Comparison of ENCODE assay signal across 1 cellular context in the genomic region with DNA sequence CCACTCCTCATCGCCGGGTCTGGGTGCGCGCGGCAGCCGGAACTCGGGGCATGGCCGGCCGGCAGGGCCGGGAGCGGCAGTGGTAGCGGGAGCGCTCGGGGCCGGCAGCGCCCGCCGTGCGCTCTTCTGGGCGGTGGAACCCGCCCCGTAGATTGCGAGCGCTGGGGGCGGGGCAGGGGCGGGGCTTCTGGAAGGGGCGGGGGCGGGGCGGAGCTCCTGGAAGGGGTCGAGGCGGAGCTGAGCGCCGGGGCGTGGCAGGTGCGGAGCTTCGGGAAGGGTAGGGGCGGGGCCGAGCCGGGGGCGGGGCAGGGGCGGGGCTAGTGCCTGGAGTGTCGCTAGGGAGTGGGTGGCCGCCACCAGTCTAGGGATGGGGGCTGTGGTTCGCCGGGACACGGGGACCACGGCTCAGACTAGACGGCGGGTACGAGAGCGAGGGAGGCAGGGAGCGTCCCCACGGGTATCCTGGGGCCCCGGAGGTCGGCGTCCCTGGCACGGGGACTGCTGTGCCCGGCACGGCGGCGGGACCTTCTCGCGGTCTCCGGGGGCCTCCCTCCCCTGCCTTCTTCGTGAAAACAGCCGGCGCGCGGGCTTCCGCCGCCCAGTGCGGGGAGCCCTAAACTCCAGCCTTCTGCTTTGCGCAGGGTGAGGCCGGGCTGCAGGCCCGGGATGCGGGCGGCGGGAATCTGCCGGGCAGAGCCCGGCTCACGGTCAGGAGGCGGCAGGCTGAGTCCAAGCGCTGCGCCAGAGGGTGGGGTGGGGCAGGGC.
A peak's percentile ranks its signal among the peaks of the same experiment; 100 is the strongest.
TF ChIP-seq lines count a peak whose summit lies in the region.

A gene (minus strand): TSS at position 128 of the 765 bp plus-strand sequence. CDS start 117 bp downstream, at position 11.

TF ChIP-seq in HEK293, 187 proteins besides CTCF, POLR2A, EP300 and RAD21 (continued from another document and continues in another):
- peak; percentile 57 for TF ChIP-seq ZFHX2 (tag by site-specific recombination; conservative IDR thresholded peaks at IDR 0.05)
- no peak for TF ChIP-seq ZNF677 (tag by site-specific recombination; IDR thresholded peaks at IDR 0.05)
- TF ChIP-seq GLI4 (tag by site-specific recombination; IDR thresholded peaks at IDR 0.05) = no peak
- peak; percentile 86 for TF ChIP-seq GLIS2 (tag by site-specific recombination; IDR thresholded peaks at IDR 0.05)
- no peak for TF ChIP-seq ZSCAN30 (tag by site-specific recombination; IDR thresholded peaks at IDR 0.05)
- 0 out of 2 replicates have a peak, but pooled peaks have one; percentile 26 for TF ChIP-seq ZBTB17 (tag by site-specific recombination; IDR thresholded peaks at IDR 0.05)
- peak; percentile 49; the same call in 1 of the 2 replicates for TF ChIP-seq WT1 (tag by site-specific recombination; IDR thresholded peaks at IDR 0.05)
- TF ChIP-seq ZNF768 (tag by site-specific recombination; IDR thresholded peaks at IDR 0.05) = no peak
- no peak for TF ChIP-seq ZSCAN16 (tag by site-specific recombination; IDR thresholded peaks at IDR 0.05)
- TF ChIP-seq ZNF184 (tag by site-specific recombination; IDR thresholded peaks at IDR 0.05) = no peak
- no peak for TF ChIP-seq BCL11B (tag by site-specific recombination; IDR thresholded peaks at IDR 0.05; ENCODE audit: low read depth)
- TF ChIP-seq ZNF629 (tag by site-specific recombination; IDR thresholded peaks at IDR 0.05) = peak; percentile 36; the same call in 1 of the 2 replicates
- TF ChIP-seq, protein P1, sequence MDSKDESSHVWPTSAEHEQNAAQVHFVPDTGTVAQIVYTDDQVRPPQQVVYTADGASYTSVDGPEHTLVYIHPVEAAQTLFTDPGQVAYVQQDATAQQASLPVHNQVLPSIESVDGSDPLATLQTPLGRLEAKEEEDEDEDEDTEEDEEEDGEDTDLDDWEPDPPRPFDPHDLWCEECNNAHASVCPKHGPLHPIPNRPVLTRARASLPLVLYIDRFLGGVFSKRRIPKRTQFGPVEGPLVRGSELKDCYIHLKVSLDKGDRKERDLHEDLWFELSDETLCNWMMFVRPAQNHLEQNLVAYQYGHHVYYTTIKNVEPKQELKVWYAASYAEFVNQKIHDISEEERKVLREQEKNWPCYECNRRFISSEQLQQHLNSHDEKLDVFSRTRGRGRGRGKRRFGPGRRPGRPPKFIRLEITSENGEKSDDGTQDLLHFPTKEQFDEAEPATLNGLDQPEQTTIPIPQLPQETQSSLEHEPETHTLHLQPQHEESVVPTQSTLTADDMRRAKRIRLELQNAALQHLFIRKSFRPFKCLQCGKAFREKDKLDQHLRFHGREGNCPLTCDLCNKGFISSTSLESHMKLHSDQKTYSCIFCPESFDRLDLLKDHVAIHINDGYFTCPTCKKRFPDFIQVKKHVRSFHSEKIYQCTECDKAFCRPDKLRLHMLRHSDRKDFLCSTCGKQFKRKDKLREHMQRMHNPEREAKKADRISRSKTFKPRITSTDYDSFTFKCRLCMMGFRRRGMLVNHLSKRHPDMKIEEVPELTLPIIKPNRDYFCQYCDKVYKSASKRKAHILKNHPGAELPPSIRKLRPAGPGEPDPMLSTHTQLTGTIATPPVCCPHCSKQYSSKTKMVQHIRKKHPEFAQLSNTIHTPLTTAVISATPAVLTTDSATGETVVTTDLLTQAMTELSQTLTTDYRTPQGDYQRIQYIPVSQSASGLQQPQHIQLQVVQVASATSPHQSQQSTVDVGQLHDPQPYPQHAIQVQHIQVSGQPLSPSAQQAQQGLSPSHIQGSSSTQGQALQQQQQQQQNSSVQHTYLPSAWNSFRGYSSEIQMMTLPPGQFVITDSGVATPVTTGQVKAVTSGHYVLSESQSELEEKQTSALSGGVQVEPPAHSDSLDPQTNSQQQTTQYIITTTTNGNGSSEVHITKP (tag by site-specific recombination; IDR thresholded peaks at IDR 0.05) = peak; percentile 90
- TF ChIP-seq, protein P2, sequence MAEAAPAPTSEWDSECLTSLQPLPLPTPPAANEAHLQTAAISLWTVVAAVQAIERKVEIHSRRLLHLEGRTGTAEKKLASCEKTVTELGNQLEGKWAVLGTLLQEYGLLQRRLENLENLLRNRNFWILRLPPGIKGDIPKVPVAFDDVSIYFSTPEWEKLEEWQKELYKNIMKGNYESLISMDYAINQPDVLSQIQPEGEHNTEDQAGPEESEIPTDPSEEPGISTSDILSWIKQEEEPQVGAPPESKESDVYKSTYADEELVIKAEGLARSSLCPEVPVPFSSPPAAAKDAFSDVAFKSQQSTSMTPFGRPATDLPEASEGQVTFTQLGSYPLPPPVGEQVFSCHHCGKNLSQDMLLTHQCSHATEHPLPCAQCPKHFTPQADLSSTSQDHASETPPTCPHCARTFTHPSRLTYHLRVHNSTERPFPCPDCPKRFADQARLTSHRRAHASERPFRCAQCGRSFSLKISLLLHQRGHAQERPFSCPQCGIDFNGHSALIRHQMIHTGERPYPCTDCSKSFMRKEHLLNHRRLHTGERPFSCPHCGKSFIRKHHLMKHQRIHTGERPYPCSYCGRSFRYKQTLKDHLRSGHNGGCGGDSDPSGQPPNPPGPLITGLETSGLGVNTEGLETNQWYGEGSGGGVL (tag by site-specific recombination; IDR thresholded peaks at IDR 0.05) = peak; percentile 57; the same call in 1 of the 2 replicates
- TF ChIP-seq, protein P3, sequence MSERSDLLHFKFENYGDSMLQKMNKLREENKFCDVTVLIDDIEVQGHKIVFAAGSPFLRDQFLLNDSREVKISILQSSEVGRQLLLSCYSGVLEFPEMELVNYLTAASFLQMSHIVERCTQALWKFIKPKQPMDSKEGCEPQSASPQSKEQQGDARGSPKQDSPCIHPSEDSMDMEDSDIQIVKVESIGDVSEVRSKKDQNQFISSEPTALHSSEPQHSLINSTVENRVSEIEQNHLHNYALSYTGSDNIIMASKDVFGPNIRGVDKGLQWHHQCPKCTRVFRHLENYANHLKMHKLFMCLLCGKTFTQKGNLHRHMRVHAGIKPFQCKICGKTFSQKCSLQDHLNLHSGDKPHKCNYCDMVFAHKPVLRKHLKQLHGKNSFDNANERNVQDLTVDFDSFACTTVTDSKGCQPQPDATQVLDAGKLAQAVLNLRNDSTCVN (tag by site-specific recombination; optimal IDR thresholded peaks at IDR 0.05) = peak; percentile 59
- no peak for TF ChIP-seq HOXC10 (CRISPR knock-in tag; IDR thresholded peaks at IDR 0.05)
- TF ChIP-seq KLF10 (tag by site-specific recombination; IDR thresholded peaks at IDR 0.05) = peak; percentile 90
- peak; percentile 76; the same call in 1 of the 2 replicates for TF ChIP-seq ZNF777 (tag by site-specific recombination; IDR thresholded peaks at IDR 0.05; ENCODE audit: borderline replicate concordance)
- TF ChIP-seq, protein P4, sequence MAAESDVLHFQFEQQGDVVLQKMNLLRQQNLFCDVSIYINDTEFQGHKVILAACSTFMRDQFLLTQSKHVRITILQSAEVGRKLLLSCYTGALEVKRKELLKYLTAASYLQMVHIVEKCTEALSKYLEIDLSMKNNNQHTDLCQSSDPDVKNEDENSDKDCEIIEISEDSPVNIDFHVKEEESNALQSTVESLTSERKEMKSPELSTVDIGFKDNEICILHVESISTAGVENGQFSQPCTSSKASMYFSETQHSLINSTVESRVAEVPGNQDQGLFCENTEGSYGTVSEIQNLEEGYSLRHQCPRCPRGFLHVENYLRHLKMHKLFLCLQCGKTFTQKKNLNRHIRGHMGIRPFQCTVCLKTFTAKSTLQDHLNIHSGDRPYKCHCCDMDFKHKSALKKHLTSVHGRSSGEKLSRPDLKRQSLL (tag by site-specific recombination; IDR thresholded peaks at IDR 0.05) = no peak
- TF ChIP-seq, protein P5, sequence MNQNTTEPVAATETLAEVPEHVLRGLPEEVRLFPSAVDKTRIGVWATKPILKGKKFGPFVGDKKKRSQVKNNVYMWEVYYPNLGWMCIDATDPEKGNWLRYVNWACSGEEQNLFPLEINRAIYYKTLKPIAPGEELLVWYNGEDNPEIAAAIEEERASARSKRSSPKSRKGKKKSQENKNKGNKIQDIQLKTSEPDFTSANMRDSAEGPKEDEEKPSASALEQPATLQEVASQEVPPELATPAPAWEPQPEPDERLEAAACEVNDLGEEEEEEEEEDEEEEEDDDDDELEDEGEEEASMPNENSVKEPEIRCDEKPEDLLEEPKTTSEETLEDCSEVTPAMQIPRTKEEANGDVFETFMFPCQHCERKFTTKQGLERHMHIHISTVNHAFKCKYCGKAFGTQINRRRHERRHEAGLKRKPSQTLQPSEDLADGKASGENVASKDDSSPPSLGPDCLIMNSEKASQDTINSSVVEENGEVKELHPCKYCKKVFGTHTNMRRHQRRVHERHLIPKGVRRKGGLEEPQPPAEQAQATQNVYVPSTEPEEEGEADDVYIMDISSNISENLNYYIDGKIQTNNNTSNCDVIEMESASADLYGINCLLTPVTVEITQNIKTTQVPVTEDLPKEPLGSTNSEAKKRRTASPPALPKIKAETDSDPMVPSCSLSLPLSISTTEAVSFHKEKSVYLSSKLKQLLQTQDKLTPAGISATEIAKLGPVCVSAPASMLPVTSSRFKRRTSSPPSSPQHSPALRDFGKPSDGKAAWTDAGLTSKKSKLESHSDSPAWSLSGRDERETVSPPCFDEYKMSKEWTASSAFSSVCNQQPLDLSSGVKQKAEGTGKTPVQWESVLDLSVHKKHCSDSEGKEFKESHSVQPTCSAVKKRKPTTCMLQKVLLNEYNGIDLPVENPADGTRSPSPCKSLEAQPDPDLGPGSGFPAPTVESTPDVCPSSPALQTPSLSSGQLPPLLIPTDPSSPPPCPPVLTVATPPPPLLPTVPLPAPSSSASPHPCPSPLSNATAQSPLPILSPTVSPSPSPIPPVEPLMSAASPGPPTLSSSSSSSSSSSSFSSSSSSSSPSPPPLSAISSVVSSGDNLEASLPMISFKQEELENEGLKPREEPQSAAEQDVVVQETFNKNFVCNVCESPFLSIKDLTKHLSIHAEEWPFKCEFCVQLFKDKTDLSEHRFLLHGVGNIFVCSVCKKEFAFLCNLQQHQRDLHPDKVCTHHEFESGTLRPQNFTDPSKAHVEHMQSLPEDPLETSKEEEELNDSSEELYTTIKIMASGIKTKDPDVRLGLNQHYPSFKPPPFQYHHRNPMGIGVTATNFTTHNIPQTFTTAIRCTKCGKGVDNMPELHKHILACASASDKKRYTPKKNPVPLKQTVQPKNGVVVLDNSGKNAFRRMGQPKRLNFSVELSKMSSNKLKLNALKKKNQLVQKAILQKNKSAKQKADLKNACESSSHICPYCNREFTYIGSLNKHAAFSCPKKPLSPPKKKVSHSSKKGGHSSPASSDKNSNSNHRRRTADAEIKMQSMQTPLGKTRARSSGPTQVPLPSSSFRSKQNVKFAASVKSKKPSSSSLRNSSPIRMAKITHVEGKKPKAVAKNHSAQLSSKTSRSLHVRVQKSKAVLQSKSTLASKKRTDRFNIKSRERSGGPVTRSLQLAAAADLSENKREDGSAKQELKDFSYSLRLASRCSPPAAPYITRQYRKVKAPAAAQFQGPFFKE (tag by site-specific recombination; IDR thresholded peaks at IDR 0.05; ENCODE audit: borderline replicate concordance) = no peak
- TF ChIP-seq ZNF248 (tag by site-specific recombination; IDR thresholded peaks at IDR 0.05) = no peak
- TF ChIP-seq, protein P6, sequence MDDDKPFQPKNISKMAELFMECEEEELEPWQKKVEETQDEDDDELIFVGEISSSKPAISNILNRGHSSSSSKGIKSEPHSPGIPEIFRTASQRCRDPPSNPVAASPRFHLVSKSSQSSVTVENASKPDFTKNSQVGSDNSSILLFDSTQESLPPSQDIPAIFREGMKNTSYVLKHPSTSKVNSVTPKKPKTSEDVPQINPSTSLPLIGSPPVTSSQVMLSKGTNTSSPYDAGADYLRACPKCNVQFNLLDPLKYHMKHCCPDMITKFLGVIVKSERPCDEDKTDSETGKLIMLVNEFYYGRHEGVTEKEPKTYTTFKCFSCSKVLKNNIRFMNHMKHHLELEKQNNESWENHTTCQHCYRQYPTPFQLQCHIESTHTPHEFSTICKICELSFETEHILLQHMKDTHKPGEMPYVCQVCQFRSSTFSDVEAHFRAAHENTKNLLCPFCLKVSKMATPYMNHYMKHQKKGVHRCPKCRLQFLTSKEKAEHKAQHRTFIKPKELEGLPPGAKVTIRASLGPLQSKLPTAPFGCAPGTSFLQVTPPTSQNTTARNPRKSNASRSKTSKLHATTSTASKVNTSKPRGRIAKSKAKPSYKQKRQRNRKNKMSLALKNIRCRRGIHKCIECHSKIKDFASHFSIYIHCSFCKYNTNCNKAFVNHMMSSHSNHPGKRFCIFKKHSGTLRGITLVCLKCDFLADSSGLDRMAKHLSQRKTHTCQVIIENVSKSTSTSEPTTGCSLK (tag by site-specific recombination; IDR thresholded peaks at IDR 0.05) = no peak
- TF ChIP-seq ZNF175 (tag by site-specific recombination; IDR thresholded peaks at IDR 0.05) = no peak
- no peak for TF ChIP-seq GLI2 (tag by site-specific recombination; IDR thresholded peaks at IDR 0.05; ENCODE audit: borderline replicate concordance, low read depth)
- TF ChIP-seq KLF16 (tag by site-specific recombination; IDR thresholded peaks at IDR 0.05) = peak; percentile 66; the same call in 1 of the 2 replicates
- TF ChIP-seq, protein P7, sequence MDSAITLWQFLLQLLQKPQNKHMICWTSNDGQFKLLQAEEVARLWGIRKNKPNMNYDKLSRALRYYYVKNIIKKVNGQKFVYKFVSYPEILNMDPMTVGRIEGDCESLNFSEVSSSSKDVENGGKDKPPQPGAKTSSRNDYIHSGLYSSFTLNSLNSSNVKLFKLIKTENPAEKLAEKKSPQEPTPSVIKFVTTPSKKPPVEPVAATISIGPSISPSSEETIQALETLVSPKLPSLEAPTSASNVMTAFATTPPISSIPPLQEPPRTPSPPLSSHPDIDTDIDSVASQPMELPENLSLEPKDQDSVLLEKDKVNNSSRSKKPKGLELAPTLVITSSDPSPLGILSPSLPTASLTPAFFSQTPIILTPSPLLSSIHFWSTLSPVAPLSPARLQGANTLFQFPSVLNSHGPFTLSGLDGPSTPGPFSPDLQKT (IDR thresholded peaks at IDR 0.05; ENCODE audit: borderline replicate concordance, low read depth, low read length) = no peak
- TF ChIP-seq, protein P8, sequence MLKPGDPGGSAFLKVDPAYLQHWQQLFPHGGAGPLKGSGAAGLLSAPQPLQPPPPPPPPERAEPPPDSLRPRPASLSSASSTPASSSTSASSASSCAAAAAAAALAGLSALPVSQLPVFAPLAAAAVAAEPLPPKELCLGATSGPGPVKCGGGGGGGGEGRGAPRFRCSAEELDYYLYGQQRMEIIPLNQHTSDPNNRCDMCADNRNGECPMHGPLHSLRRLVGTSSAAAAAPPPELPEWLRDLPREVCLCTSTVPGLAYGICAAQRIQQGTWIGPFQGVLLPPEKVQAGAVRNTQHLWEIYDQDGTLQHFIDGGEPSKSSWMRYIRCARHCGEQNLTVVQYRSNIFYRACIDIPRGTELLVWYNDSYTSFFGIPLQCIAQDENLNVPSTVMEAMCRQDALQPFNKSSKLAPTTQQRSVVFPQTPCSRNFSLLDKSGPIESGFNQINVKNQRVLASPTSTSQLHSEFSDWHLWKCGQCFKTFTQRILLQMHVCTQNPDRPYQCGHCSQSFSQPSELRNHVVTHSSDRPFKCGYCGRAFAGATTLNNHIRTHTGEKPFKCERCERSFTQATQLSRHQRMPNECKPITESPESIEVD (tag by site-specific recombination; IDR thresholded peaks at IDR 0.05) = no peak
- TF ChIP-seq SP7 (tag by site-specific recombination; IDR thresholded peaks at IDR 0.05) = peak; percentile 60; the same call in 1 of the 2 replicates
- TF ChIP-seq, protein P9, sequence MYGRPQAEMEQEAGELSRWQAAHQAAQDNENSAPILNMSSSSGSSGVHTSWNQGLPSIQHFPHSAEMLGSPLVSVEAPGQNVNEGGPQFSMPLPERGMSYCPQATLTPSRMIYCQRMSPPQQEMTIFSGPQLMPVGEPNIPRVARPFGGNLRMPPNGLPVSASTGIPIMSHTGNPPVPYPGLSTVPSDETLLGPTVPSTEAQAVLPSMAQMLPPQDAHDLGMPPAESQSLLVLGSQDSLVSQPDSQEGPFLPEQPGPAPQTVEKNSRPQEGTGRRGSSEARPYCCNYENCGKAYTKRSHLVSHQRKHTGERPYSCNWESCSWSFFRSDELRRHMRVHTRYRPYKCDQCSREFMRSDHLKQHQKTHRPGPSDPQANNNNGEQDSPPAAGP (tag by site-specific recombination; IDR thresholded peaks at IDR 0.05) = peak; percentile 70
- peak; percentile 69; the same call in 1 of the 2 replicates for TF ChIP-seq ZBTB7A (tag by site-specific recombination; IDR thresholded peaks at IDR 0.05; ENCODE audit: low read depth)
- TF ChIP-seq ZNF324 (tag by site-specific recombination; IDR thresholded peaks at IDR 0.05) = 0 out of 2 replicates have a peak, but pooled peaks have one; percentile 27
- peak; percentile 5; the same call in 1 of the 2 replicates for TF ChIP-seq ZNF146 (tag by site-specific recombination; IDR thresholded peaks at IDR 0.05)
